ENCODE assay signal across 17 cellular contexts in genomic region chr11:120894207-120894989, GRCh38.
DNase-seq lines count a peak whose midpoint lies in the region; TF ChIP-seq lines count a peak whose summit lies in the region.
"Had no signal": no experiment of that assay in that cellular context is flagged by ENCODE, and none has a peak within 500 bp of the region (broad histone marks: within the 10 kb centered on the region; RNA-seq: fewer than 3 reads in every experiment).

No MANE protein-coding gene starts in this region.

- peak overlapping the region; percentile 81 for H3K27ac ChIP-seq in RWPE1
- H3K27ac ChIP-seq: Peyer's patch, thoracic aorta had no signal

- CTCF ChIA-PET in RWPE1 (lab: Yijun Ruan, JAX), result interaction anchor here (0.5 to 1.2 kb wide), 3 partner anchors 9 to 37 kb away, joined by 3 to 5 read pairs (median 3); no protein-coding TSS in a partner anchor

- TF ChIP-seq CTCF in RWPE1 (conservative IDR thresholded peaks at IDR 0.05; ENCODE audit: low read depth), result no peak

- DNase-seq in DMS 273 treated with DMSO at 0.1 percent for 48 hours (lab: John Stamatoyannopoulos, UW) (peak; percentile 15), NCI-H1417 (lab: John Stamatoyannopoulos, UW) (peak in 2 of 3 experiments; percentile 87 to 96), RWPE1 (ENCODE audit: low spot score) (peak; percentile 17), myocyte (ENCODE audit: low read depth) (peak; percentile 56), HT-29 (ENCODE audit: low spot score) (no peak), HPDE6-E6E7 (ENCODE audit: extremely low spot score) (no peak), COLO668 (lab: John Stamatoyannopoulos, UW; ENCODE audit: unreplicated experiment) (no peak)
- DNase-seq: activated naive CD8-positive, alpha-beta T cell treated with anti-CD3 and anti-CD28 coated beads, Interleukin-2, amount 10 ng/mL, durations not matched to agents 7 days and 5 days; CD8-positive, alpha-beta memory T cell; effector memory CD8-positive, alpha-beta T cell; Karpas-422; left ventricle myocardium superior; NCI-H1436; NCI-H510A; Peyer's patch; retina had no signal

- POLR2A ChIA-PET in RWPE1 (lab: Yijun Ruan, JAX; ENCODE audit: low non-redundant PET), result no interaction called here

Comparison
In these comparisons a context has a peak if more than half of its experiments do, and no peak if none do; other contexts are left out.
1. DNase-seq: peak in DMS 273 treated with DMSO at 0.1 percent for 48 hours (single experiment), NCI-H1417 (2 of 3), RWPE1 (single experiment) and myocyte (single experiment); none in HT-29 (single experiment), HPDE6-E6E7 (single experiment) and COLO668 (single experiment).